ENCODE assay signal across 31 cellular contexts in the genomic region with DNA sequence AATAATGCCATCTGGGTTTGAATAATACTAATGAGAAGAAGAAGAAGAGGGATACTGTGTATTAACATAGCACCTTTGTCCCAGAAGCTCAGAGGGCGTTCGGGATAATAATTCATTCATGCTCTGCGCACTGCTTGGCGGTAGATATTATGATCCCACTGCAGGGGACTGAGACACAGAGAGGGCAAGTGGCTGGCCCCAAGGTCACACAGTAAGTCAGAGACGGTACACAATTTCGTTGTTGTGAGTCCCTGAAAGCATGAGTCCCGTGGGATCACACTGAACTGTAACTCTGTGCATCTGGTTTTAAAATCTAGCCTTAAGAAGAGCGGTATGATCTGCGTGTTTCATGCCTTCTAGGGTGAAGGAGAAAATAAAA.
"Had no signal": no experiment of that assay in that cellular context is flagged by ENCODE, and none has a peak within 500 bp of the region (broad histone marks: within the 10 kb centered on the region; RNA-seq: fewer than 3 reads in every experiment).

No MANE protein-coding gene starts in this region.

- H3K36me3 Mint-ChIP-seq: activated naive CD8-positive, alpha-beta T cell had no signal

- H3K36me3 ChIP-seq: brain microvascular endothelial cell, esophagus squamous epithelium, gastroesophageal sphincter, WERI-Rb-1 had no signal

- H3K4me1 ChIP-seq: esophagus squamous epithelium had no signal

- H3K4me3 Mint-ChIP-seq: activated B cell treated with CpG ODN at 0.5 μM for 24 hours; activated CD8-positive, alpha-beta T cell treated with anti-CD3 and anti-CD28 coated beads for 36 hours; activated naive CD8-positive, alpha-beta T cell; activated T-cell treated with anti-CD3 and anti-CD28 coated beads, Interleukin-2, amount 50 U/mL, for 4 hours; activated T-helper 17 cell treated with anti-CD3 and anti-CD28 coated beads, Interleukin-2, amount 50 U/mL, for 72 hours; central memory CD8-positive, alpha-beta T cell; dendritic cell treated with granulocyte-macrophage colony-stimulating factor and Interleukin-4, amounts not matched to agents 40 ng/mL and 50 ng/mL, for 4 days; effector memory CD8-positive, alpha-beta T cell; T-helper 17 cell; T-helper 2 cell treated with Interferon-gamma antibody and Interleukin-4, amounts not matched to agents 5 μg/mL and 100 μg/mL, for 36 hours had no signal

- H3K27ac Mint-ChIP-seq: activated B cell treated with CpG ODN at 0.5 μM for 24 hours; activated CD8-positive, alpha-beta T cell treated with anti-CD3 and anti-CD28 coated beads for 36 hours; activated naive CD8-positive, alpha-beta T cell; activated T-helper 17 cell treated with anti-CD3 and anti-CD28 coated beads, Interleukin-2, amount 50 U/mL, for 72 hours; dendritic cell treated with granulocyte-macrophage colony-stimulating factor and Interleukin-4, amounts not matched to agents 40 ng/mL and 50 ng/mL, for 4 days; effector memory CD8-positive, alpha-beta T cell; T-helper 17 cell; T-helper 2 cell treated with Interferon-gamma antibody and Interleukin-4, amounts not matched to agents 5 μg/mL and 100 μg/mL, for 36 hours had no signal

- ATAC-seq: activated CD4-positive, CD25-positive, alpha-beta regulatory T cell treated with anti-CD3 and anti-CD28 coated beads, Interleukin-2, amount 50 U/mL, for 24 hours; activated CD8-positive, alpha-beta T cell treated with anti-CD3 and anti-CD28 coated beads for 36 hours; activated T-cell treated with anti-CD3 and anti-CD28 coated beads, Interleukin-2, amount 50 U/mL, for 4 hours; activated T-helper 17 cell treated with anti-CD3 and anti-CD28 coated beads, Interleukin-2, amount 50 U/mL, for 72 hours; effector memory CD8-positive, alpha-beta T cell; gastroesophageal sphincter; T-helper 17 cell had no signal

- H3K4me1 Mint-ChIP-seq: activated B cell treated with CpG ODN at 0.5 μM for 24 hours had no signal

- H3K9me3 ChIP-seq: esophagus squamous epithelium, gastroesophageal sphincter had no signal

- H3K27me3 Mint-ChIP-seq: activated CD8-positive, alpha-beta T cell treated with anti-CD3 and anti-CD28 coated beads for 36 hours; activated naive CD8-positive, alpha-beta T cell; activated T-helper 17 cell treated with anti-CD3 and anti-CD28 coated beads, Interleukin-2, amount 50 U/mL, for 72 hours; T-helper 17 cell had no signal

- H3K4me3 ChIP-seq: esophagus squamous epithelium, gastroesophageal sphincter had no signal

- H3K27ac ChIP-seq: brain microvascular endothelial cell, coronary artery, dorsolateral prefrontal cortex, epithelial cell of prostate, esophagus squamous epithelium, gastroesophageal sphincter, WERI-Rb-1 had no signal

- H3K9me3 Mint-ChIP-seq: activated B cell treated with CpG ODN at 0.5 μM for 24 hours; activated CD8-positive, alpha-beta T cell treated with anti-CD3 and anti-CD28 coated beads for 36 hours; activated T-cell treated with anti-CD3 and anti-CD28 coated beads, Interleukin-2, amount 50 U/mL, for 4 hours; activated T-helper 17 cell treated with anti-CD3 and anti-CD28 coated beads, Interleukin-2, amount 50 U/mL, for 72 hours; central memory CD8-positive, alpha-beta T cell; dendritic cell treated with granulocyte-macrophage colony-stimulating factor and Interleukin-4, amounts not matched to agents 40 ng/mL and 50 ng/mL, for 4 days; effector memory CD8-positive, alpha-beta T cell; T-helper 2 cell treated with Interferon-gamma antibody and Interleukin-4, amounts not matched to agents 5 μg/mL and 100 μg/mL, for 36 hours had no signal

- DNase-seq: activated B cell treated with CpG ODN at 0.5 μM for 24 hours; activated CD4-positive, alpha-beta T cell treated with anti-CD3 and anti-CD28 coated beads for 48 hours; activated CD4-positive, alpha-beta T cell treated with anti-CD3 and anti-CD28 coated beads, Interleukin-2, amount 50 U/mL, for 1 hour; activated CD4-positive, alpha-beta T cell treated with anti-CD3 and anti-CD28 coated beads, Interleukin-2, amount 50 U/mL, for 48 hours; activated CD8-positive, alpha-beta memory T cell treated with anti-CD3 and anti-CD28 coated beads for 24 hours; activated CD8-positive, alpha-beta T cell treated with anti-CD3 and anti-CD28 coated beads for 36 hours; activated effector memory CD4-positive, alpha-beta T cell treated with Interleukin-2 at 50 U/mL for 16 hours; activated gamma-delta T cell treated with Interleukin-2 at 50 U/mL for 16 hours; activated naive CD4-positive, alpha-beta T cell treated with anti-CD3 and anti-CD28 coated beads, Interleukin-2, amount 50 U/mL, for 16 hours; activated naive CD4-positive, alpha-beta T cell treated with Interleukin-2 at 50 U/mL for 16 hours; activated T-cell treated with anti-CD3 and anti-CD28 coated beads, Interleukin-2, amount 50 U/mL, for 4 hours; amniotic stem cell; anterior cingulate cortex; dorsolateral prefrontal cortex; effector memory CD8-positive, alpha-beta T cell; esophagus squamous epithelium; foreskin melanocyte; T-helper 1 cell; T-helper 17 cell; T1000; WERI-Rb-1 had no signal
